In genomic region chr1:160340146-160340545, GRCh38 we compare ENCODE assay signal across 17 cellular contexts. TPM values are rescaled to one million over a fixed set of nuclear protein-coding genes. Genes with fewer than 3 reads are reported as not detected.
DNase-seq lines count a peak whose midpoint lies in the region; ATAC-seq and TF ChIP-seq lines count a peak whose summit lies in the region.
"Had no signal": no experiment of that assay in that cellular context is flagged by ENCODE, and none has a peak within 500 bp of the region (broad histone marks: within the 10 kb centered on the region; RNA-seq: fewer than 3 reads in every experiment).

No MANE protein-coding gene starts in this region.

- CTCF ChIA-PET in SK-N-SH (lab: Yijun Ruan, JAX): interaction anchor here (1.0 to 2.2 kb wide), 5 partner anchors 10 to 255 kb away, joined by 3 to 9 read pairs (median 5); no protein-coding TSS in a partner anchor

- peaks cover 53% of the 10 kb centered on the region for H4K20me1 ChIP-seq in SK-N-SH (ENCODE audit: insufficient read depth)

- peaks cover 5 to 15% of the 10 kb centered on the region in 2 experiments; a peak in 2 of 4 replicates for H3K4me1 ChIP-seq in SK-N-SH (ENCODE audit: control insufficient read depth in 1 of 2, insufficient read depth in 2 of 2, low read depth in 1 of 2, low read length in 1 of 2)

- no peak overlapping the region for H3K4me3 ChIP-seq in SK-N-SH (ENCODE audit: low read depth in 2 of 2, low read length in 1 of 2)
- H3K4me3 ChIP-seq in skeletal muscle cell (ENCODE audit: low read depth, low read length): peak overlapping the region; percentile 92
- H3K4me3 ChIP-seq: gastroesophageal sphincter, sigmoid colon, SK-N-MC had no signal

- WGBS in SK-N-SH (ENCODE audit: low lambda C conversion rate): 95% methylated on average over 3 of the region's 3 CpGs

- POLR2A ChIA-PET in SK-N-SH (lab: Yijun Ruan, JAX): no interaction called here

- H3K27me3 ChIP-seq in SK-N-SH (ENCODE audit: insufficient read depth): no peaks in the 10 kb centered on the region
- H3K27me3 ChIP-seq: gastroesophageal sphincter, sigmoid colon had no signal

- peak overlapping the region; percentile 83; the same call in 1 of the 2 replicates for H3K4me2 ChIP-seq in SK-N-SH

- intact Hi-C loops in cardiac septum (cut with DNase I): no loop called here

- H3K79me2 ChIP-seq in SK-N-SH (ENCODE audit: insufficient read depth): peaks cover 98% of the 10 kb centered on the region

- no peak overlapping the region for H3K9ac ChIP-seq in SK-N-SH

- H3K9me2 ChIP-seq in SK-N-SH: no peaks in the 10 kb centered on the region

- no peak overlapping the region for H3K27ac ChIP-seq in SK-N-SH (ENCODE audit: low read depth in 2 of 2, low read length in 1 of 2)
- H3K27ac ChIP-seq: 22Rv1, gastroesophageal sphincter, sigmoid colon, SK-N-MC had no signal

- H2AFZ ChIP-seq in SK-N-SH (ENCODE audit: low read depth): no peak overlapping the region

- DNase-seq in SK-N-SH (no peak), dermis blood vessel endothelial cell (peak; percentile 6), skeletal muscle cell (ENCODE audit: low read depth) (no peak), DMS153 (lab: John Stamatoyannopoulos, UW) (no peak), cardiac septum (ENCODE audit: low spot score) (no peak)
- DNase-seq: activated CD8-positive, alpha-beta T cell treated with anti-CD3 and anti-CD28 coated beads for 36 hours; activated gamma-delta T cell treated with Interleukin-2 at 50 U/mL for 16 hours; CD4-positive, CD25-positive, alpha-beta regulatory T cell; mesendoderm; NCI-H187; NCI-H524 treated with DMSO at 0.1 percent for 48 hours; sigmoid colon; stimulated activated naive B cell treated with anti-CD40 and anti-IgM and Interleukin-4, amounts not matched to agents 10 μg/mL and 1 μg/mL and 100 μg/mL, for 72 hours had no signal

- no peak for TF ChIP-seq EP300 in SK-N-SH (IDR thresholded peaks at IDR 0.05; ENCODE audit: borderline replicate concordance in 1 of 2, low read depth in 1 of 2, low read length in 1 of 2)

- peaks cover 7% of the 10 kb centered on the region for H3F3A ChIP-seq in SK-N-SH (replicated peaks; ENCODE audit: insufficient read depth)

- no peaks in the 10 kb centered on the region for H3K9me3 ChIP-seq in SK-N-SH
- H3K9me3 ChIP-seq: gastroesophageal sphincter, sigmoid colon had no signal

- TF ChIP-seq CTCF in SK-N-SH (IDR thresholded peaks at IDR 0.05): no peak

- peaks cover 46 to 54% of the 10 kb centered on the region in 2 experiments for H3K36me3 ChIP-seq in SK-N-SH (replicated peaks in 1 of 2; ENCODE audit: control insufficient read depth in 1 of 2, insufficient read depth in 2 of 2, low read length in 1 of 2)

- no peak for ATAC-seq in SK-N-SH treated with all-trans-retinoic acid at 6 μM for 48 hours
- ATAC-seq: activated CD8-positive, alpha-beta T cell treated with anti-CD3 and anti-CD28 coated beads for 36 hours; gastroesophageal sphincter; stimulated activated naive B cell treated with anti-CD40 and anti-IgM and Interleukin-4, amounts not matched to agents 10 μg/mL and 1 μg/mL and 100 μg/mL, for 72 hours had no signal

- TF ChIP-seq RAD21 in SK-N-SH (IDR thresholded peaks at IDR 0.05; ENCODE audit: low read length): no peak

TF ChIP-seq in SK-N-SH, 30 proteins besides CTCF, POLR2A, EP300 and RAD21 (continues in another document):
- TF ChIP-seq RFX5 (IDR thresholded peaks at IDR 0.05; ENCODE audit: low read length) (no peak), CHD2 (IDR thresholded peaks at IDR 0.05; ENCODE audit: low read length, partially characterized antibody) (no peak), TEAD4 (IDR thresholded peaks at IDR 0.05; ENCODE audit: borderline replicate concordance, insufficient read depth) (no peak), ZBTB33 (IDR thresholded peaks at IDR 0.05; ENCODE audit: borderline replicate concordance, low read depth) (no peak), USF2 (IDR thresholded peaks at IDR 0.05; ENCODE audit: borderline replicate concordance, low read depth, low read length) (no peak), SMC3 (IDR thresholded peaks at IDR 0.05; ENCODE audit: low read depth, low read length) (no peak), FOSL2 (IDR thresholded peaks at IDR 0.05; ENCODE audit: borderline replicate concordance, low read depth) (no peak)

TF ChIP-seq in SK-N-SH treated with all-trans-retinoic acid at 6 μM for 48 hours, 23 proteins besides CTCF, POLR2A, EP300 and RAD21 (continues in another document):
- no peak for TF ChIP-seq ZNF565 (CRISPR knock-in tag; conservative IDR thresholded peaks at IDR 0.05; ENCODE audit: low read depth)
- TF ChIP-seq ZC3H10 (CRISPR knock-in tag; IDR thresholded peaks at IDR 0.05): no peak
- TF ChIP-seq ZFP3 (CRISPR knock-in tag; IDR thresholded peaks at IDR 0.05): no peak
- TF ChIP-seq ZFP30 (CRISPR knock-in tag; IDR thresholded peaks at IDR 0.05): no peak
- no peak for TF ChIP-seq CSRNP3 (CRISPR knock-in tag; IDR thresholded peaks at IDR 0.05)
- no peak for TF ChIP-seq PPARA (CRISPR knock-in tag; IDR thresholded peaks at IDR 0.05; ENCODE audit: borderline replicate concordance)
- no peak for TF ChIP-seq TSHZ2 (CRISPR knock-in tag; IDR thresholded peaks at IDR 0.05)
- TF ChIP-seq TCF4 (CRISPR knock-in tag; IDR thresholded peaks at IDR 0.05; ENCODE audit: borderline replicate concordance): no peak
- TF ChIP-seq ISL1 (CRISPR knock-in tag; IDR thresholded peaks at IDR 0.05): no peak
- no peak for TF ChIP-seq TOX (CRISPR knock-in tag; IDR thresholded peaks at IDR 0.05; ENCODE audit: borderline replicate concordance)
- no peak for TF ChIP-seq POU6F1 (CRISPR knock-in tag; IDR thresholded peaks at IDR 0.05; ENCODE audit: borderline replicate concordance, low read depth)

RNA-seq across cellular contexts. Expression of gene COPA, which starts 2.9 kb away (rescaled TPM):
- polyA plus RNA-seq in SK-N-SH (2012; rRNA removed): 91.4 and 122 TPM in 2 replicates
- 86.6 and 96.8 TPM in 2 replicates for polyA plus RNA-seq in SK-N-SH (2012; cell fraction: cytosol; rRNA removed)
- polyA plus RNA-seq in SK-N-SH (2012; cell fraction: nucleus; rRNA removed): 105 and 128 TPM in 2 replicates
- total RNA-seq in dermis blood vessel endothelial cell: 248 and 276 TPM in 2 replicates
- 118 TPM for total RNA-seq in cardiac septum

RNA-seq across cellular contexts. Expression of gene NCSTN, which starts 3.0 kb away (rescaled TPM):
- 165 and 226 TPM in 2 replicates for polyA plus RNA-seq in SK-N-SH (2012; rRNA removed)
- 119 and 142 TPM in 2 replicates for polyA plus RNA-seq in SK-N-SH (2012; cell fraction: cytosol; rRNA removed)
- polyA plus RNA-seq in SK-N-SH (2012; cell fraction: nucleus; rRNA removed): 207 and 239 TPM in 2 replicates
- 80.2 and 117 TPM in 2 replicates for total RNA-seq in dermis blood vessel endothelial cell
- total RNA-seq in cardiac septum: 53.7 TPM

RNA-seq across cellular contexts. Expression of gene NHLH1, which starts 26.7 kb away (rescaled TPM):
- polyA plus RNA-seq in SK-N-SH (2012; rRNA removed): 0.16 and 0.18 TPM in 2 replicates
- 0.04 and 0.09 TPM in 2 replicates for polyA plus RNA-seq in SK-N-SH (2012; cell fraction: cytosol; rRNA removed)
- 0.45 and 0.56 TPM in 2 replicates for polyA plus RNA-seq in SK-N-SH (2012; cell fraction: nucleus; rRNA removed)
- total RNA-seq in dermis blood vessel endothelial cell (under 0.01 and 0.05 TPM in 2 replicates), cardiac septum (not detected)
- total RNA-seq: CD4-positive, CD25-positive, alpha-beta regulatory T cell; gastroesophageal sphincter had no signal

RNA-seq across cellular contexts. Expression of gene PEX19, which starts 55.2 kb away (rescaled TPM):
- polyA plus RNA-seq in SK-N-SH (2012; rRNA removed): 31.4 and 52.1 TPM in 2 replicates
- polyA plus RNA-seq in SK-N-SH (2012; cell fraction: cytosol; rRNA removed): 34.9 and 45.9 TPM in 2 replicates
- 24.8 and 42.2 TPM in 2 replicates for polyA plus RNA-seq in SK-N-SH (2012; cell fraction: nucleus; rRNA removed)
- 33.9 and 35.4 TPM in 2 replicates for total RNA-seq in dermis blood vessel endothelial cell
- total RNA-seq in cardiac septum: 68.9 TPM
